ENCODE assay signal across 18 cellular contexts in the genomic region with DNA sequence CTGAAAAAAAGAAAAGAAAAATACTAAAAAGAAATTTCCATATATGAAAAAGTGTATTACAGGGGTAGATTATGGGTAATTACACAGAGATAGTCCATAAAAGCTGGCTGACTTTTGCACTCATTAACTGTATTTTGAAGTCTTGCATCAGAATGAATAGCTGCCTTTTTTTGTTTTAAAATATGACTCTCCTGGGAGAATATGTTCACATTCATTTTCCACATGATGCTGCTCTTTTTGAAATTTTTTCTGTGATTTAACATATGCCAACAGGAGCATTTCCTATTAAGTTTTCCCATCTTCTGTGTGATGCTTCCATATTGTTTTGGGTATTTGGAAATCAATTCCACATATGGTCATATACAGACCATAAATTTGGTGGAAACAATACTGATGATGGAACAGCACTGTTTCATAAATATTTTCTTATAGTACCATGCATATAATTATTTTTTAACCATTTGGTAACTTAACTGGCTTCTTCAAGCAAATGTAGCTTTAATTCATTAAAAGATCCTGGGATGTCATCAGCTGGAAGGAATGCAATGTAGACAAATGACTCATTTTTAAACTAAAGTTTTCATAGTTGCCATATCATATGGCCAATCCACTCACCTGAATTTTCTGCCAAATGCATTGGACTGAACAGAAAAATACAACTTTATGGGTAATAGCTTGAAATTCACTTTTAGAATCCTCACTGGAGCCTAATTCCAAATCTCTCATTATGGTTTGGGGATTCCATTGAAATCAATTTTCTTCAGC.
DNase-seq lines count a peak whose midpoint lies in the region; TF ChIP-seq lines count a peak whose summit lies in the region.
"Had no signal": no experiment of that assay in that cellular context is flagged by ENCODE, and none has a peak within 500 bp of the region (broad histone marks: within the 10 kb centered on the region; RNA-seq: fewer than 3 reads in every experiment).

No MANE protein-coding gene starts in this region.

- H2AFZ ChIP-seq in GM23248 (no peak overlapping the region), smooth muscle cell (ENCODE audit: low read depth) (no peak overlapping the region)

- no peak for TF ChIP-seq POLR2A in vagina (IDR thresholded peaks at IDR 0.05)

- no peak overlapping the region for H3K9ac ChIP-seq in GM23248
- peak overlapping the region; percentile 17 for H3K9ac ChIP-seq in adipocyte (ENCODE audit: low read length)
- no peak overlapping the region for H3K9ac ChIP-seq in smooth muscle cell (ENCODE audit: low read depth)
- H3K9ac ChIP-seq: KMS-11 had no signal

- no peaks in the 10 kb centered on the region for H3K27me3 ChIP-seq in GM23248 (replicated peaks; ENCODE audit: insufficient read depth)
- H3K27me3 ChIP-seq in adipocyte (replicated peaks; ENCODE audit: control insufficient read depth, insufficient read depth, low read length) = no peaks in the 10 kb centered on the region
- H3K27me3 ChIP-seq in smooth muscle cell (ENCODE audit: low read depth) = no peaks in the 10 kb centered on the region
- H3K27me3 ChIP-seq in vagina = no peaks in the 10 kb centered on the region

- H4K20me1 ChIP-seq in GM23248 (ENCODE audit: insufficient read depth) (no peaks in the 10 kb centered on the region), smooth muscle cell (ENCODE audit: low read depth) (no peaks in the 10 kb centered on the region)

- H3K4me2 ChIP-seq in GM23248 (ENCODE audit: unreplicated experiment) = no peak overlapping the region
- no peak overlapping the region for H3K4me2 ChIP-seq in smooth muscle cell
- H3K4me2 ChIP-seq: KMS-11 had no signal

- H3K4me1 ChIP-seq in GM23248 (ENCODE audit: insufficient read depth) (peaks cover 19% of the 10 kb centered on the region; the same call in 1 of the 2 replicates), adipocyte (ENCODE audit: control insufficient read depth, insufficient read depth, low read length) (peaks cover 18% of the 10 kb centered on the region), smooth muscle cell (ENCODE audit: low read depth) (no peaks in the 10 kb centered on the region), vagina (peaks cover 21% of the 10 kb centered on the region)

- intact Hi-C loops in vagina (cut with DNase I) = no loop called here

- H3K9me3 ChIP-seq in GM23248 (ENCODE audit: low read depth) = no peaks in the 10 kb centered on the region
- H3K9me3 ChIP-seq in adipocyte (ENCODE audit: control insufficient read depth, low read length) = peaks cover 42% of the 10 kb centered on the region
- no peaks in the 10 kb centered on the region for H3K9me3 ChIP-seq in smooth muscle cell (replicated peaks; ENCODE audit: low read depth)
- H3K9me3 ChIP-seq in vagina = peaks cover 5% of the 10 kb centered on the region

- H3K4me3 ChIP-seq in GM23248 (no peak overlapping the region), adipocyte (ENCODE audit: low read length) (peak overlapping the region; percentile 5), smooth muscle cell (no peak overlapping the region), vagina (no peak overlapping the region)

- TF ChIP-seq CTCF in smooth muscle cell (IDR thresholded peaks at IDR 0.05; ENCODE audit: borderline replicate concordance, insufficient read depth, poor library complexity, severe bottlenecking) = no peak
- TF ChIP-seq CTCF in vagina (IDR thresholded peaks at IDR 0.05) = no peak

- no peaks in the 10 kb centered on the region for H3K79me2 ChIP-seq in GM23248 (ENCODE audit: insufficient read depth)
- H3K79me2 ChIP-seq in smooth muscle cell (ENCODE audit: low read depth) = no peaks in the 10 kb centered on the region

- no peak overlapping the region for H3K27ac ChIP-seq in GM23248
- H3K27ac ChIP-seq in smooth muscle cell (ENCODE audit: low read depth) = peak overlapping the region; percentile 28
- no peak overlapping the region for H3K27ac ChIP-seq in vagina
- H3K27ac ChIP-seq: KMS-11 had no signal

- H3F3A ChIP-seq in GM23248 (ENCODE audit: insufficient read depth) (no peaks in the 10 kb centered on the region), smooth muscle cell (ENCODE audit: low read depth) (no peaks in the 10 kb centered on the region)

- peak; percentile 36 for DNase-seq in GM23248
- DNase-seq in adipocyte (ENCODE audit: low read depth) = peak; percentile 68
- peak; percentile 58 for DNase-seq in fibroblast of gingiva (ENCODE audit: low read depth)
- no peak for DNase-seq in smooth muscle cell (lab: John Stamatoyannopoulos, UW; ENCODE audit: unreplicated experiment)
- no peak for DNase-seq in T-helper 1 cell
- no peak for DNase-seq in effector CD4-positive, alpha-beta T cell
- no peak for DNase-seq in vagina (ENCODE audit: extremely low spot score in 2 of 2)
- DNase-seq: EL, IMR-90, NCI-H1417, NCI-H1694 treated with DMSO at 0.1 percent for 48 hours, NCI-H2081 treated with DMSO at 0.1 percent for 48 hours, NCI-H2171 treated with DMSO at 0.1 percent for 48 hours, NCI-H446, NCI-H526, OCI-M1, SHP77 had no signal

- H3K9me2 ChIP-seq in GM23248 (ENCODE audit: insufficient read depth) = no peaks in the 10 kb centered on the region

- in situ Hi-C loops in GM23248 (cut with MboI) = no loop called here

- H3K36me3 ChIP-seq in GM23248 (ENCODE audit: low read depth) (no peaks in the 10 kb centered on the region), adipocyte (ENCODE audit: control insufficient read depth, insufficient read depth, low read length, severe bottlenecking) (no peaks in the 10 kb centered on the region), smooth muscle cell (ENCODE audit: low read depth) (no peaks in the 10 kb centered on the region), vagina (no peaks in the 10 kb centered on the region)

Comparison
In these comparisons a context has a peak if more than half of its experiments do, and no peak if none do; other contexts are left out.
1. DNase-seq: peak in GM23248 (single experiment), adipocyte (single experiment) and fibroblast of gingiva (single experiment); none in smooth muscle cell (single experiment), T-helper 1 cell (0 of 5), effector CD4-positive, alpha-beta T cell (single experiment) and vagina (0 of 2).